ENCODE assay signal across 13 cellular contexts in genomic region chr14:64654931-64655330, GRCh38. TPM values are rescaled to one million over a fixed set of nuclear protein-coding genes. Genes with fewer than 3 reads are reported as not detected.
DNase-seq lines count a peak whose midpoint lies in the region; ATAC-seq and TF ChIP-seq lines count a peak whose summit lies in the region.
"Had no signal": no experiment of that assay in that cellular context is flagged by ENCODE, and none has a peak within 500 bp of the region (broad histone marks: within the 10 kb centered on the region; RNA-seq: fewer than 3 reads in every experiment).

No MANE protein-coding gene starts in this region.

- TF ChIP-seq POLR2A in breast epithelium (IDR thresholded peaks at IDR 0.05), result no peak

- no peaks in the 10 kb centered on the region for H3K36me3 Mint-ChIP-seq in MCF 10A (ENCODE audit: insufficient read depth, unreplicated experiment)
- H3K36me3 Mint-ChIP-seq: neural progenitor cell had no signal

- no peaks in the 10 kb centered on the region for H3K27me3 ChIP-seq in breast epithelium
- no peaks in the 10 kb centered on the region for H3K27me3 ChIP-seq in upper lobe of right lung
- H3K27me3 ChIP-seq in SJCRH30, result no peaks in the 10 kb centered on the region
- H3K27me3 ChIP-seq: neural progenitor cell had no signal

- TF ChIP-seq CTCF in MCF 10A (IDR thresholded peaks at IDR 0.05; ENCODE audit: unreplicated experiment) (no peak), breast epithelium (IDR thresholded peaks at IDR 0.05) (no peak), mucosa of descending colon (IDR thresholded peaks at IDR 0.05) (no peak), upper lobe of right lung (IDR thresholded peaks at IDR 0.05) (no peak)

- H3K4me3 ChIP-seq in breast epithelium, result no peak overlapping the region
- no peak overlapping the region for H3K4me3 ChIP-seq in mucosa of descending colon
- H3K4me3 ChIP-seq in upper lobe of right lung, result no peak overlapping the region
- H3K4me3 ChIP-seq in SJCRH30, result no peak overlapping the region
- H3K4me3 ChIP-seq: neural progenitor cell had no signal

- no peaks in the 10 kb centered on the region for H3K9me3 Mint-ChIP-seq in MCF 10A (ENCODE audit: unreplicated experiment)
- H3K9me3 Mint-ChIP-seq: neural progenitor cell had no signal

- intact Hi-C loops in MCF 10A (cut with micrococcal nuclease), result no loop called here
- intact Hi-C loops in breast epithelium (cut with DNase I; ENCODE audit: low total_unique reads), result no loop called here
- intact Hi-C loops in mucosa of descending colon (cut with DNase I, micrococcal nuclease), result no loop called here
- intact Hi-C loops in upper lobe of right lung (cut with DNase I), result no loop called here

- peak overlapping the region; percentile 75 for H3K27ac Mint-ChIP-seq in MCF 10A (ENCODE audit: low read depth, unreplicated experiment)

- POLR2A ChIA-PET in MCF 10A (lab: Yijun Ruan, JAX), result interaction anchor here (1.2 to 2.7 kb wide), 9 partner anchors 9 to 107 kb away, joined by 3 to 16 read pairs (median 5); partner anchors contain the start of gene PLEKHG3

- DNase-seq in MCF 10A (ENCODE audit: unreplicated experiment) (no peak), breast epithelium (ENCODE audit: low spot score in 2 of 2) (no peak), dermis blood vessel endothelial cell (peak; percentile 40), mucosa of descending colon (no peak), upper lobe of right lung (no peak), NCI-H82 treated with DMSO at 0.1 percent for 48 hours (lab: John Stamatoyannopoulos, UW; ENCODE audit: unreplicated experiment) (no peak), SJCRH30 (no peak), cerebellar nuclear complex (lab: John Stamatoyannopoulos, UW) (no peak)
- DNase-seq: activated CD8-positive, alpha-beta memory T cell treated with anti-CD3 and anti-CD28 coated beads, Interleukin-2, amount 50 U/mL, for 4 hours; erythroblast; NCI-H1436; stimulated activated CD4-positive, alpha-beta T cell treated with anti-CD3 and anti-CD28 coated beads, Interleukin-4, amount 100 ng/mL, for 24 hours had no signal

- H3K36me3 ChIP-seq in breast epithelium, result no peaks in the 10 kb centered on the region
- H3K36me3 ChIP-seq in mucosa of descending colon (ENCODE audit: low read depth), result no peaks in the 10 kb centered on the region
- H3K36me3 ChIP-seq in upper lobe of right lung, result no peaks in the 10 kb centered on the region
- H3K36me3 ChIP-seq in SJCRH30, result no peaks in the 10 kb centered on the region
- H3K36me3 ChIP-seq: neural progenitor cell had no signal

- H3K9me3 ChIP-seq in breast epithelium (no peaks in the 10 kb centered on the region), mucosa of descending colon (no peaks in the 10 kb centered on the region), upper lobe of right lung (no peaks in the 10 kb centered on the region), SJCRH30 (replicated peaks) (no peaks in the 10 kb centered on the region)

- H3K4me1 ChIP-seq in breast epithelium, result no peaks in the 10 kb centered on the region
- no peaks in the 10 kb centered on the region for H3K4me1 ChIP-seq in mucosa of descending colon (ENCODE audit: low read depth)
- H3K4me1 ChIP-seq in upper lobe of right lung, result peaks cover 5% of the 10 kb centered on the region
- peaks cover 7% of the 10 kb centered on the region; the same call in 1 of the 2 replicates for H3K4me1 ChIP-seq in SJCRH30
- H3K4me1 ChIP-seq: neural progenitor cell had no signal

- no TSS peak for BruUV-seq in MCF 10A (replicated peaks; lab: Mats Ljungman, UMichigan)

- H3K27me3 Mint-ChIP-seq in MCF 10A (ENCODE audit: insufficient read depth, unreplicated experiment), result peaks cover 1% of the 10 kb centered on the region

- no peak overlapping the region for H3K4me3 Mint-ChIP-seq in MCF 10A (ENCODE audit: unreplicated experiment)
- H3K4me3 Mint-ChIP-seq: neural progenitor cell had no signal

- ATAC-seq in mucosa of descending colon (peak; percentile 29), upper lobe of right lung (peak; percentile 75)

- H3K27ac ChIP-seq in breast epithelium (peak overlapping the region in 1 of 2 donors; percentile 13), upper lobe of right lung (peak overlapping the region; percentile 52), SJCRH30 (no peak overlapping the region)
- H3K27ac ChIP-seq: neural progenitor cell had no signal

- peaks cover 28% of the 10 kb centered on the region for H3K4me1 Mint-ChIP-seq in MCF 10A (ENCODE audit: insufficient read depth, unreplicated experiment)
- H3K4me1 Mint-ChIP-seq: neural progenitor cell had no signal

- CTCF ChIA-PET in MCF 10A (lab: Yijun Ruan, JAX), result interaction anchor here (0.9 to 3.0 kb wide), 3 partner anchors 15 to 168 kb away, joined by 3 to 18 read pairs (median 8); no protein-coding TSS in a partner anchor

RNA-seq across cellular contexts. Expression of gene PLEKHG3, which starts 49.3 kb away (rescaled TPM):
- total RNA-seq in MCF 10A (2022), result 52.9 and 72.8 TPM in 2 replicates
- 10 to 100 TPM; 18.7 to 31.5 (median 30.3) TPM for total RNA-seq in breast epithelium
- total RNA-seq in dermis blood vessel endothelial cell, result 9.2 and 9.4 TPM in 2 replicates
- total RNA-seq in mucosa of descending colon, result 10 to 100 TPM; 72.0 to 96.6 (median 91.4) TPM
- total RNA-seq in upper lobe of right lung, result 34.5 TPM
- total RNA-seq in SJCRH30 (2014; rRNA removed; shearing (Covaris generic)), result 20.9 and 22.4 TPM in 2 replicates
